In the genomic region with DNA sequence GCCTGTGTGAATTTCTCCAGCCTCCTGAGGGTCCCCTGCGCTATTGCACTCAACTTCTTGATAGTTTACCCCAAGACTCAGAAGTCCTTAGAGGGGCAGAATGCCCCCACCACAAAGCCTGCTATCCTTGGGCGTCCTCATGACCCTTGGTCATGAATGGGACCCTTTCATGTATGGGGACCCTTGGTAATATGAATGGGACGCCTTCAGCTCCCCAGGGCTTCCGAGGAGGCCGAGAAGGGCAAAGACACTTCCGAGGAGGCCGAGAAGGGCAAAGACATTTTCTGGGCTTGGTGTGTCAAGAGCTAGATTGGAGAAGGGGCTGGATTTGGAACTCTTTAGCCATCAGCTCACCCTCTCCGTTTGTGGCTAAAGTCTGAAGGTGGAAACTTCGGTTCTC, we compare ENCODE assay signal across 32 cellular contexts. TPM values are rescaled to one million over a fixed set of nuclear protein-coding genes. Genes with fewer than 3 reads are reported as not detected.
"Had no signal": no experiment of that assay in that cellular context is flagged by ENCODE, and none has a peak within 500 bp of the region (broad histone marks: within the 10 kb centered on the region; RNA-seq: fewer than 3 reads in every experiment).

No MANE protein-coding gene starts in this region.

- H3K9me3 Mint-ChIP-seq: mesothelial cell of epicardium; stimulated activated effector memory CD8-positive, alpha-beta T cell treated with anti-CD3 and anti-CD28 coated beads, Interleukin-12 subunit alpha, Interleukin-12 subunit beta, amount 100 ng/mL, for 72 hours had no signal

- H3K9me3 ChIP-seq: gastroesophageal sphincter, heart left ventricle, left lung, mucosa of descending colon, psoas muscle, sigmoid colon, stomach, testis, tibial nerve, upper lobe of right lung, vagina had no signal

- H3K4me2 ChIP-seq: hepatocyte had no signal

- H3K79me2 ChIP-seq: hepatocyte had no signal

- H3K27ac ChIP-seq: dorsolateral prefrontal cortex, epithelial cell of prostate, foreskin keratinocyte, gastroesophageal sphincter, heart left ventricle, hepatocyte, left lung, psoas muscle, sigmoid colon, stomach, testis, tibial nerve, upper lobe of right lung, vagina had no signal

- H3K27ac Mint-ChIP-seq: endodermal cell; mesothelial cell of epicardium; nephron; stimulated activated effector memory CD8-positive, alpha-beta T cell treated with anti-CD3 and anti-CD28 coated beads, Interleukin-12 subunit alpha, Interleukin-12 subunit beta, amount 100 ng/mL, for 72 hours had no signal

- H3K36me3 Mint-ChIP-seq: mesothelial cell of epicardium; naive thymus-derived CD4-positive, alpha-beta T cell; stimulated activated effector memory CD8-positive, alpha-beta T cell treated with anti-CD3 and anti-CD28 coated beads, Interleukin-12 subunit alpha, Interleukin-12 subunit beta, amount 100 ng/mL, for 72 hours had no signal

- ATAC-seq: esophagus mucosa; foreskin keratinocyte; gastroesophageal sphincter; heart left ventricle; left cardiac atrium; left lung; naive thymus-derived CD4-positive, alpha-beta T cell; psoas muscle; right cardiac atrium; stimulated activated effector memory CD8-positive, alpha-beta T cell treated with anti-CD3 and anti-CD28 coated beads, Interleukin-12 subunit alpha, Interleukin-12 subunit beta, amount 100 ng/mL, for 72 hours; upper lobe of right lung had no signal

- H3K4me1 ChIP-seq: foreskin keratinocyte, testis, upper lobe of right lung, vagina had no signal

- H3K27me3 ChIP-seq: testis, vagina had no signal

- H3K4me3 Mint-ChIP-seq: endodermal cell; mesothelial cell of epicardium; naive thymus-derived CD4-positive, alpha-beta T cell; stimulated activated effector memory CD8-positive, alpha-beta T cell treated with anti-CD3 and anti-CD28 coated beads, Interleukin-12 subunit alpha, Interleukin-12 subunit beta, amount 100 ng/mL, for 72 hours had no signal

- H3K36me3 ChIP-seq: gastroesophageal sphincter, heart left ventricle, left lung, sigmoid colon, stomach, tibial nerve, upper lobe of right lung, vagina had no signal

- DNase-seq: effector CD4-positive, alpha-beta T cell; foreskin keratinocyte; heart left ventricle; left cardiac atrium; left lung; mesenchymal stem cell; naive thymus-derived CD4-positive, alpha-beta T cell; occipital lobe; right cardiac atrium; sigmoid colon; stimulated activated CD4-positive, alpha-beta T cell treated with anti-CD3 and anti-CD28 coated beads, Interleukin-4, amount 100 ng/mL, for 24 hours; stimulated activated naive CD4-positive, alpha-beta T cell treated with Interleukin-2 at 50 U/mL for 16 hours; testis; upper lobe of right lung had no signal

- H3K4me3 ChIP-seq: dorsolateral prefrontal cortex, gastroesophageal sphincter, heart left ventricle, hepatocyte, left lung, mucosa of descending colon, psoas muscle, sigmoid colon, stomach, testis, tibial nerve, upper lobe of right lung, vagina had no signal

- H2AFZ ChIP-seq: hepatocyte had no signal

RNA-seq across cellular contexts. Expression of gene SHOX, which starts 8.6 kb away (rescaled TPM):
- total RNA-seq: endodermal cell; esophagus mucosa; fibroblast of lung; foreskin keratinocyte; gastroesophageal sphincter; heart left ventricle; kidney epithelial cell; left cardiac atrium; left lung; lung microvascular endothelial cell; mesothelial cell of epicardium; naive thymus-derived CD4-positive, alpha-beta T cell; psoas muscle; renal cortical epithelial cell; right cardiac atrium; upper lobe of right lung; vagina had no signal
- polyA plus RNA-seq: fibroblast of lung; foreskin keratinocyte; heart left ventricle; hepatocyte; naive thymus-derived CD4-positive, alpha-beta T cell; right cardiac atrium; stomach had no signal
